Comparison of ENCODE assay signal across 22 cellular contexts in genomic region chr7:27835408-27835807, GRCh38.
DNase-seq lines count a peak whose midpoint lies in the region; ATAC-seq and TF ChIP-seq lines count a peak whose summit lies in the region.
"Had no signal": no experiment of that assay in that cellular context is flagged by ENCODE, and none has a peak within 500 bp of the region (broad histone marks: within the 10 kb centered on the region; RNA-seq: fewer than 3 reads in every experiment).

No MANE protein-coding gene starts in this region.

- no peak overlapping the region for H3K23ac ChIP-seq in IMR-90 (ENCODE audit: low read depth, low read length)

- peaks cover 0 to 9% of the 10 kb centered on the region in 2 experiments; a peak in 1 of 4 replicates for H3K79me1 ChIP-seq in IMR-90 (ENCODE audit: low read depth in 1 of 2, low read length in 2 of 2)

- CTCF ChIA-PET in IMR-90 (lab: Yijun Ruan, JAX), result no interaction called here

- no peak overlapping the region for H3K4ac ChIP-seq in IMR-90 (ENCODE audit: low read depth, low read length)

- dilution Hi-C loops in IMR-90 (cut with HindIII; ENCODE audit: low sequenced_read_pairs, unreplicated experiment), result no loop called here

- no peak overlapping the region for H3K56ac ChIP-seq in IMR-90 (ENCODE audit: extremely low read depth, insufficient read depth, low read length)

- H4K5ac ChIP-seq in IMR-90 (ENCODE audit: low read depth, low read length), result no peak overlapping the region

- no peak overlapping the region for H2AFZ ChIP-seq in IMR-90 (replicated peaks; ENCODE audit: low read length, poor library complexity)
- H2AFZ ChIP-seq: GM23248, PC-9 had no signal

- H3K27ac ChIP-seq in IMR-90 (ENCODE audit: insufficient read depth, low read length) (no peak overlapping the region), heart left ventricle (peak overlapping the region; percentile 9 to 78 (median 70)), Peyer's patch (no peak overlapping the region)
- H3K27ac ChIP-seq: GM23248, PC-9 had no signal

- no peak overlapping the region for H2AK5ac ChIP-seq in IMR-90 (ENCODE audit: low read depth, low read length)

- H4K20me1 ChIP-seq in IMR-90 (ENCODE audit: insufficient read depth, low read length), result no peaks in the 10 kb centered on the region; the same call in 1 of the 2 replicates

- H3K9me1 ChIP-seq in IMR-90 (ENCODE audit: insufficient read depth, low read length), result peaks cover 13% of the 10 kb centered on the region; the same call in 1 of the 2 replicates

- H2AK9ac ChIP-seq in IMR-90 (replicated peaks; ENCODE audit: low read depth, low read length, poor library complexity), result no peak overlapping the region

- no peak overlapping the region for H2BK120ac ChIP-seq in IMR-90 (ENCODE audit: low read depth, low read length)

- H3K4me1 ChIP-seq in IMR-90 (ENCODE audit: control insufficient read depth, insufficient read depth, low read length) (no peaks in the 10 kb centered on the region), heart left ventricle (peaks cover 0 to 26% (median 6%) of the 10 kb centered on the region in 12 donors), Peyer's patch (no peaks in the 10 kb centered on the region)

- POLR2A ChIA-PET in IMR-90 (lab: Charles Lee; ENCODE audit: unreplicated experiment), result no interaction called here

- TF ChIP-seq CTCF in IMR-90 (conservative IDR thresholded peaks at IDR 0.05; ENCODE audit: low read depth, low read length), result no peak
- no peak for TF ChIP-seq CTCF in choroid plexus epithelial cell (conservative IDR thresholded peaks at IDR 0.05; ENCODE audit: low read depth, low read length)
- TF ChIP-seq CTCF in heart left ventricle (IDR thresholded peaks at IDR 0.05), result no peak
- no peak for TF ChIP-seq CTCF in Peyer's patch (IDR thresholded peaks at IDR 0.05)

- intact Hi-C loops in IMR-90 (cut with micrococcal nuclease), result no loop called here
- intact Hi-C loops in heart left ventricle (cut with DNase I), result no loop called here

- H3K27me3 ChIP-seq in IMR-90 (ENCODE audit: control insufficient read depth, insufficient read depth, low read length) (no peaks in the 10 kb centered on the region), heart left ventricle (no peaks in the 10 kb centered on the region), Peyer's patch (no peaks in the 10 kb centered on the region)

- no peak overlapping the region for H2BK5ac ChIP-seq in IMR-90 (ENCODE audit: low read depth, low read length, poor library complexity, severe bottlenecking)

- TF ChIP-seq POLR2A in IMR-90 (IDR thresholded peaks at IDR 0.05; ENCODE audit: low read depth, low read length), result no peak
- no peak for TF ChIP-seq POLR2A in heart left ventricle (IDR thresholded peaks at IDR 0.05)
- no peak for TF ChIP-seq POLR2A in Peyer's patch (IDR thresholded peaks at IDR 0.05)

- H3K4me3 ChIP-seq in IMR-90 (ENCODE audit: insufficient read depth, low read depth, low read length) (no peak overlapping the region), choroid plexus epithelial cell (ENCODE audit: low read depth, low read length) (no peak overlapping the region), heart left ventricle (no peak overlapping the region), Peyer's patch (no peak overlapping the region)
- H3K4me3 ChIP-seq: GM23248, PC-9 had no signal

- no peak overlapping the region for H3K9ac ChIP-seq in IMR-90 (ENCODE audit: low read depth, low read length)
- H3K9ac ChIP-seq: GM23248 had no signal

- peaks cover 27% of the 10 kb centered on the region for H3K36me3 ChIP-seq in IMR-90 (ENCODE audit: control insufficient read depth, insufficient read depth, low read length)
- peaks cover 0 to 59% (median 36%) of the 10 kb centered on the region in 9 donors for H3K36me3 ChIP-seq in heart left ventricle
- H3K36me3 ChIP-seq in Peyer's patch, result peaks cover 0 to 19% (median 0%) of the 10 kb centered on the region in 3 donors

- H3K9me3 ChIP-seq in IMR-90 (ENCODE audit: control insufficient read depth, insufficient read depth, low read length), result no peaks in the 10 kb centered on the region
- no peaks in the 10 kb centered on the region for H3K9me3 ChIP-seq in heart left ventricle
- H3K9me3 ChIP-seq in Peyer's patch, result no peaks in the 10 kb centered on the region

- TF ChIP-seq RAD21 in IMR-90 (IDR thresholded peaks at IDR 0.05; ENCODE audit: low read length), result no peak

- 73% methylated on average over 2 of the region's 6 CpGs; no CpG with 5 or more reads in 1 of the 2 experiments for WGBS in IMR-90 (ENCODE audit: extremely low coverage in 2 of 2, insufficient read length in 1 of 2), 2 experiments
- 43 to 52% (median 49%) methylated on average over 6 of the region's 6 CpGs for WGBS in heart left ventricle, 4 donors

- no peak overlapping the region for H2BK15ac ChIP-seq in IMR-90 (ENCODE audit: low read depth, low read length)

- in situ Hi-C loops in IMR-90 (cut with MboI; ENCODE audit: low sequenced_read_pairs), result no loop called here

- H4K91ac ChIP-seq in IMR-90 (ENCODE audit: insufficient read depth, low read depth, low read length), result no peak overlapping the region

- no peak overlapping the region for H4K8ac ChIP-seq in IMR-90 (ENCODE audit: low read depth in 2 of 2, low read length in 2 of 2)

- DNase-seq in IMR-90 (peak; percentile 26), choroid plexus epithelial cell (ENCODE audit: low read depth) (peak; percentile 55), heart left ventricle (peak in 1 of 5 donors; percentile 28), lung microvascular endothelial cell (ENCODE audit: low read depth in 2 of 2) (peak; percentile 39 to 67), Peyer's patch (no peak)
- no peak for DNase-seq in stimulated activated CD4-positive, alpha-beta T cell treated with anti-CD3 and anti-CD28 coated beads, Interleukin-2, amount 100 ng/mL, for 24 hours
- DNase-seq: AML-193; Calu3; CD4-positive, CD25-positive, alpha-beta regulatory T cell; DMS79 treated with DMSO at 0.1 percent for 48 hours; GF-D8; GM23248; KBM-7; NCI-H1092; NCI-H1694; NCI-H2107; NCI-H345; NCI-H69; PC-9; SHP77 had no signal

- no peak overlapping the region for H2BK20ac ChIP-seq in IMR-90 (ENCODE audit: low read depth, low read length)

- BruUV-seq in IMR-90 (replicated peaks; lab: Mats Ljungman, UMichigan), result no TSS peak

- H3K14ac ChIP-seq in IMR-90 (replicated peaks; ENCODE audit: low read depth, low read length), result no peak overlapping the region

- H3K4me2 ChIP-seq in IMR-90 (ENCODE audit: low read depth, low read length), result no peak overlapping the region
- H3K4me2 ChIP-seq: PC-9 had no signal

- no peak for ATAC-seq in IMR-90 (ENCODE audit: low read depth)
- ATAC-seq in heart left ventricle, result peak; percentile 59 to 76 (median 66)
- no peak for ATAC-seq in GM18907 (IDR thresholded peaks at IDR 0.05; ENCODE audit: unreplicated experiment)
- no peak for ATAC-seq in HG02884 (IDR thresholded peaks at IDR 0.05; ENCODE audit: unreplicated experiment)

- H3K18ac ChIP-seq in IMR-90 (ENCODE audit: low read depth, low read length), result no peak overlapping the region

TF ChIP-seq in IMR-90, 13 proteins besides CTCF, POLR2A, EP300 and RAD21:
- TF ChIP-seq BHLHE40 (IDR thresholded peaks at IDR 0.05; ENCODE audit: low read depth, low read length) (no peak), MAZ (IDR thresholded peaks at IDR 0.05; ENCODE audit: borderline replicate concordance, low read depth, low read length) (no peak), ELK1 (IDR thresholded peaks at IDR 0.05; ENCODE audit: borderline replicate concordance, low read depth, low read length) (no peak), MAFK (IDR thresholded peaks at IDR 0.05; ENCODE audit: low read depth, low read length) (no peak), USF2 (IDR thresholded peaks at IDR 0.05; ENCODE audit: low read depth, low read length) (no peak), SMC3 (IDR thresholded peaks at IDR 0.05; ENCODE audit: low read depth, low read length) (no peak), MXI1 (IDR thresholded peaks at IDR 0.05; ENCODE audit: borderline replicate concordance, low read depth, low read length) (no peak), RCOR1 (IDR thresholded peaks at IDR 0.05; ENCODE audit: insufficient replicate concordance, low read length) (no peak), CHD1 (IDR thresholded peaks at IDR 0.05; ENCODE audit: low read depth, low read length) (no peak), CEBPB (IDR thresholded peaks at IDR 0.05; ENCODE audit: low read depth, low read length) (no peak), NFE2L2 (IDR thresholded peaks at IDR 0.05; ENCODE audit: low read depth, low read length) (no peak), FOS (IDR thresholded peaks at IDR 0.05; ENCODE audit: low read depth, low read length) (no peak), RFX5 (IDR thresholded peaks at IDR 0.05; ENCODE audit: low read depth, low read length) (no peak)

Comparison
In these comparisons a context has a peak if more than half of its experiments do, and no peak if none do; other contexts are left out.
1. ATAC-seq: peak in heart left ventricle (4 of 4); none in IMR-90 (single experiment), GM18907 (single experiment) and HG02884 (single experiment).
2. DNase-seq: peak in IMR-90 (single experiment), choroid plexus epithelial cell (single experiment) and lung microvascular endothelial cell (2 of 2); none in Peyer's patch (0 of 3) and stimulated activated CD4-positive, alpha-beta T cell treated with anti-CD3 and anti-CD28 coated beads, Interleukin-2, amount 100 ng/mL, for 24 hours (0 of 2).
3. H3K27ac ChIP-seq: peak in heart left ventricle (12 of 12); none in IMR-90 (single experiment) and Peyer's patch (0 of 4).